1 cellular context compared by ENCODE assay signal in genomic region chr4:120348521-120348920, GRCh38.
TF ChIP-seq lines count a peak whose summit lies in the region.

No MANE protein-coding gene starts in this region.

TF ChIP-seq in GM23338, 12 proteins besides CTCF, POLR2A, EP300 and RAD21 (continued from another document):
- TF ChIP-seq ETS1 (IDR thresholded peaks at IDR 0.05) (no peak), JUNB (IDR thresholded peaks at IDR 0.05; ENCODE audit: unreplicated experiment) (no peak), ZNF462 (CRISPR knock-in tag; IDR thresholded peaks at IDR 0.05) (no peak), CREB1 (CRISPR knock-in tag; IDR thresholded peaks at IDR 0.05; ENCODE audit: low read depth) (no peak), POLR2AphosphoS5 (IDR thresholded peaks at IDR 0.05; ENCODE audit: low read depth) (no peak), EZH2phosphoT487 (IDR thresholded peaks at IDR 0.05; ENCODE audit: unreplicated experiment) (no peak), NANOG (IDR thresholded peaks at IDR 0.05; ENCODE audit: borderline replicate concordance) (no peak), ZNF114 (CRISPR knock-in tag; IDR thresholded peaks at IDR 0.05) (no peak), STAT1 (IDR thresholded peaks at IDR 0.05; ENCODE audit: unreplicated experiment) (no peak)
